Comparison of ENCODE assay signal across 8 cellular contexts in the genomic region with DNA sequence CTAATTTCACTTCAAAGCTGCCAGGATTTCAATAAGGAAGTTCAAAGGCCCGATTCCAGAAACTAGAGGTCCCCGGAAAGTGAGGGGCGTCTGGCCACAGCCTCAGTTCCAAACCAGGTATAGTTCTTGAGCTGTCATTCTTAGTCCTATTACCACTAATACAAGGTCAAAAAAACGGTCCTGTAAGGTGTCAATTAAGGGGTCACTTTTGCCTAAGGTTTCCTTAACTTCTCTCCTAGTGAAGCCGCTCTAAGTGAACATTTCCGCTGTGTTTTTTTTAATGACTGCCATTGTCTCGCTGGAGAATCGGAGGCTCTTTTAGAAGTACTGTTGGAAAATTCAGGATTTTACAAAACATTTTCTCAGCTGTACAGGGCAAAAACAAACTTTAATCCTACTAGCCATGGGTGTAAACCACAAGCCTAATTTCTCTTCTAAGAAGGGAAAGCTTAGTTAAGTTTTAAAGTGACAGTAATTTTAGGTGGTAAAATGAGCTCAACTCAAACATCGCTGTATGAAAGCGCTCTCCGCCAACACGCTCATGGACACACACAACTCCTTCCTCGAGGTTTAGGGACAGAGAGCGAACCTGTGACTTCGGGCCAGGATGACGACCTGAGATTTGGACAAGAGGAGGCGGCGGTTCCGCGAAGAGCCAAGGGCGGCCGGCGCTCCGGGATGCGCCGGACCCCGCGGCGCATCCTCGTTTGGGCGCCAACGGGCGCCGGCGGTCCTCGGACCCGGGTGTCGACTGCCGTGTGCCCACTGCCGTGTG.
DNase-seq lines count a peak whose midpoint lies in the region; ATAC-seq and TF ChIP-seq lines count a peak whose summit lies in the region.

No MANE protein-coding gene starts in this region.

- intact Hi-C loops in right cardiac atrium (cut with DNase I): no loop called here

- H3K4me1 ChIP-seq in right cardiac atrium (ENCODE audit: control insufficient read depth, insufficient read depth, low read length) (no peaks in the 10 kb centered on the region), skeletal muscle satellite cell (ENCODE audit: control insufficient read depth, insufficient read depth, low read length) (peaks cover 14% of the 10 kb centered on the region), BE2C (no peaks in the 10 kb centered on the region)

- peak overlapping the region; percentile 93 for H3K4me2 ChIP-seq in skeletal muscle satellite cell (ENCODE audit: low read length)

- peak overlapping the region; percentile 89 for H3K9ac ChIP-seq in skeletal muscle satellite cell (ENCODE audit: low read depth, low read length)

- ATAC-seq in HG02852 (IDR thresholded peaks at IDR 0.05; ENCODE audit: unreplicated experiment) (peak; percentile 31), right cardiac atrium (no peak), HG03139 (IDR thresholded peaks at IDR 0.05; ENCODE audit: unreplicated experiment) (no peak)

- H3K27me3 ChIP-seq in right cardiac atrium (ENCODE audit: control insufficient read depth, insufficient read depth) (no peaks in the 10 kb centered on the region), skeletal muscle satellite cell (ENCODE audit: control insufficient read depth, insufficient read depth, low read length) (no peaks in the 10 kb centered on the region), BE2C (peaks cover 66% of the 10 kb centered on the region)

- WGBS in right cardiac atrium: 10% methylated on average over 40 of the region's 40 CpGs

- H3K36me3 ChIP-seq in skeletal muscle satellite cell (ENCODE audit: insufficient read depth, low read length) (no peaks in the 10 kb centered on the region), BE2C (no peaks in the 10 kb centered on the region)

- DNase-seq in NCI-H1417 (lab: John Stamatoyannopoulos, UW) (peak in 2 of 3 experiments; percentile 11 to 14), NCI-H1417 treated with DMSO at 0.1 percent for 48 hours (lab: John Stamatoyannopoulos, UW) (no peak), right cardiac atrium (no peak), BE2C (no peak)
- DNase-seq in activated T-cell treated with anti-CD3 and anti-CD28 coated beads, Interleukin-2, amount 50 U/mL, for 48 hours: peak; percentile 34 to 46

- H3K27ac ChIP-seq in right cardiac atrium (ENCODE audit: low read length): no peak overlapping the region

- H3K9me3 ChIP-seq in right cardiac atrium (ENCODE audit: control insufficient read depth, low read length) (no peaks in the 10 kb centered on the region), skeletal muscle satellite cell (replicated peaks; ENCODE audit: low read length) (no peaks in the 10 kb centered on the region), BE2C (no peaks in the 10 kb centered on the region)

- H3K4me3 ChIP-seq in right cardiac atrium (ENCODE audit: low read length) (peak overlapping the region; percentile 48), skeletal muscle satellite cell (ENCODE audit: low read length) (peak overlapping the region; percentile 78), BE2C (ENCODE audit: low read depth, low read length) (no peak overlapping the region; the same call in 1 of the 2 replicates)

- no peak for TF ChIP-seq CTCF in BE2C (IDR thresholded peaks at IDR 0.05; ENCODE audit: low read depth, low read length)

Comparison
In these comparisons a context has a peak if more than half of its experiments do, and no peak if none do; other contexts are left out.
1. DNase-seq: peak in NCI-H1417 (2 of 3) and activated T-cell treated with anti-CD3 and anti-CD28 coated beads, Interleukin-2, amount 50 U/mL, for 48 hours (2 of 2); none in NCI-H1417 treated with DMSO at 0.1 percent for 48 hours (single experiment), right cardiac atrium (0 of 3) and BE2C (single experiment).